In genomic region chr12:132838464-132839080, GRCh38 we compare ENCODE assay signal across 17 cellular contexts. TPM values are rescaled to one million over a fixed set of nuclear protein-coding genes. Genes with fewer than 3 reads are reported as not detected.
DNase-seq lines count a peak whose midpoint lies in the region; ATAC-seq and TF ChIP-seq lines count a peak whose summit lies in the region.
"Had no signal": no experiment of that assay in that cellular context is flagged by ENCODE, and none has a peak within 500 bp of the region (broad histone marks: within the 10 kb centered on the region; RNA-seq: fewer than 3 reads in every experiment).

No MANE protein-coding gene starts in this region.

- no peaks in the 10 kb centered on the region for H3K9me3 ChIP-seq in CD4-positive, alpha-beta T cell (ENCODE audit: control insufficient read depth, low read length)
- H3K9me3 ChIP-seq in RWPE2 (ENCODE audit: severe bottlenecking) (no peaks in the 10 kb centered on the region), neutrophil (no peaks in the 10 kb centered on the region)

- H3K9me3 Mint-ChIP-seq in CD4-positive, alpha-beta T cell: no peaks in the 10 kb centered on the region
- H3K9me3 Mint-ChIP-seq: stimulated activated naive CD8-positive, alpha-beta T cell treated with anti-CD3 and anti-CD28 coated beads, Interleukin-15, Interleukin-2, amounts not matched to agents 100 ng/mL and 50 ng/mL, for 24 hours had no signal

- no peaks in the 10 kb centered on the region for H3K27me3 ChIP-seq in CD4-positive, alpha-beta T cell (ENCODE audit: control insufficient read depth, insufficient read depth, low read length)
- no peaks in the 10 kb centered on the region for H3K27me3 ChIP-seq in RWPE2 (ENCODE audit: insufficient read depth, poor library complexity, severe bottlenecking)
- H3K27me3 ChIP-seq in neutrophil: no peaks in the 10 kb centered on the region

- POLR2A ChIA-PET in CD4-positive, alpha-beta T cell (lab: Charles Lee): interaction anchor here (1.3 to 1.5 kb wide), 2 partner anchors 9 to 49 kb away, joined by 5 to 6 read pairs; partner anchors contain the start of genes CHFR and GOLGA3

- no peak for ATAC-seq in CD4-positive, alpha-beta T cell (ENCODE audit: poor library complexity)
- ATAC-seq in RWPE2 (ENCODE audit: low read depth) (peak; percentile 36), Right ventricle myocardium superior (ENCODE audit: poor library complexity) (peak; percentile 37), GM19455 (IDR thresholded peaks at IDR 0.05; ENCODE audit: unreplicated experiment) (no peak), HG02571 (IDR thresholded peaks at IDR 0.05; ENCODE audit: unreplicated experiment) (no peak), HG03097 (IDR thresholded peaks at IDR 0.05; ENCODE audit: low FRiP score, unreplicated experiment) (no peak)
- ATAC-seq: activated CD4-positive, CD25-positive, alpha-beta regulatory T cell treated with anti-CD3 and anti-CD28 coated beads, Interleukin-2, amount 50 U/mL, for 24 hours had no signal

- H3K4me1 ChIP-seq in RWPE2 (ENCODE audit: insufficient read depth, poor library complexity, severe bottlenecking) (no peaks in the 10 kb centered on the region), neutrophil (ENCODE audit: control insufficient read depth in 1 of 2, insufficient read depth in 1 of 2, low read depth in 1 of 2, low read length in 1 of 2) (no peaks in the 10 kb centered on the region)

- peaks cover 51% of the 10 kb centered on the region for H3K36me3 Mint-ChIP-seq in CD4-positive, alpha-beta T cell (ENCODE audit: low read depth)

- no peak for DNase-seq in CD4-positive, alpha-beta T cell
- DNase-seq in RWPE2 (ENCODE audit: low spot score) (no peak), Right ventricle myocardium superior (no peak), SW 1271 (lab: John Stamatoyannopoulos, UW) (no peak)
- DNase-seq: KG1, NCI-H1436 treated with DMSO at 0.1 percent for 48 hours, NCI-H446 treated with DMSO at 0.1 percent for 48 hours, OCI-M1 had no signal

- CTCF ChIA-PET in CD4-positive, alpha-beta T cell (lab: Charles Lee): no interaction called here

- no peak for TF ChIP-seq CTCF in CD4-positive, alpha-beta T cell (IDR thresholded peaks at IDR 0.05)
- TF ChIP-seq CTCF in RWPE2 (IDR thresholded peaks at IDR 0.05; ENCODE audit: poor library complexity, severe bottlenecking) (no peak), neutrophil (IDR thresholded peaks at IDR 0.05) (no peak)

- peak overlapping the region; percentile 1 for H3K4me3 Mint-ChIP-seq in CD4-positive, alpha-beta T cell
- H3K4me3 Mint-ChIP-seq: B cell; stimulated activated naive CD8-positive, alpha-beta T cell treated with anti-CD3 and anti-CD28 coated beads, Interleukin-15, Interleukin-2, amounts not matched to agents 100 ng/mL and 50 ng/mL, for 24 hours had no signal

- peak overlapping the region; percentile 33 for H3K27ac ChIP-seq in CD4-positive, alpha-beta T cell (ENCODE audit: low read depth, low read length)
- no peak overlapping the region for H3K27ac ChIP-seq in RWPE2 (ENCODE audit: poor library complexity, severe bottlenecking)
- peak overlapping the region; percentile 5 for H3K27ac ChIP-seq in neutrophil

- H3K27me3 Mint-ChIP-seq in CD4-positive, alpha-beta T cell: no peaks in the 10 kb centered on the region
- H3K27me3 Mint-ChIP-seq: B cell; stimulated activated naive CD8-positive, alpha-beta T cell treated with anti-CD3 and anti-CD28 coated beads, Interleukin-15, Interleukin-2, amounts not matched to agents 100 ng/mL and 50 ng/mL, for 24 hours had no signal

- H3K36me3 ChIP-seq in RWPE2 (ENCODE audit: low read depth) (peaks cover 9% of the 10 kb centered on the region; the same call in 1 of the 2 replicates), neutrophil (peaks cover 91% of the 10 kb centered on the region)

- intact Hi-C loops in CD4-positive, alpha-beta T cell (cut with DNase I, micrococcal nuclease): no loop called here
- intact Hi-C loops in Right ventricle myocardium superior (cut with DNase I): no loop called here

- peak overlapping the region; percentile 39 for H3K27ac Mint-ChIP-seq in CD4-positive, alpha-beta T cell
- H3K27ac Mint-ChIP-seq: B cell; stimulated activated naive CD8-positive, alpha-beta T cell treated with anti-CD3 and anti-CD28 coated beads, Interleukin-15, Interleukin-2, amounts not matched to agents 100 ng/mL and 50 ng/mL, for 24 hours had no signal

- H3K4me3 ChIP-seq in RWPE2 (ENCODE audit: severe bottlenecking) (no peak overlapping the region), neutrophil (ENCODE audit: low read depth in 1 of 2, low read length in 1 of 2) (no peak overlapping the region)
- H3K4me3 ChIP-seq: lung, smooth muscle cell had no signal

- peaks cover 32% of the 10 kb centered on the region for H3K4me1 Mint-ChIP-seq in CD4-positive, alpha-beta T cell (ENCODE audit: low read depth)

RNA-seq across cellular contexts. Expression of gene GOLGA3, which starts 9.9 kb away (rescaled TPM):
- 10 to 100 TPM; 31.5 to 34.0 TPM for total RNA-seq in CD4-positive, alpha-beta T cell
- total RNA-seq in Right ventricle myocardium superior: 24.8 TPM

RNA-seq across cellular contexts. Expression of gene CHFR, which starts 48.8 kb away (rescaled TPM):
- total RNA-seq in CD4-positive, alpha-beta T cell: 10 to 100 TPM; 75.1 to 85.6 TPM
- 10.5 TPM for total RNA-seq in Right ventricle myocardium superior

Comparison
In these comparisons a context has a peak if more than half of its experiments do, and no peak if none do; other contexts are left out.
1. ATAC-seq: peak in RWPE2 (single experiment) and Right ventricle myocardium superior (single experiment); none in CD4-positive, alpha-beta T cell (single experiment), GM19455 (single experiment), HG02571 (single experiment) and HG03097 (single experiment).